Comparison of ENCODE assay signal across 2 cellular contexts in genomic region chr11:67994387-67994786, GRCh38. TPM values are rescaled to one million over a fixed set of nuclear protein-coding genes. Genes with fewer than 3 reads are reported as not detected.
"Had no signal": no experiment of that assay in that cellular context is flagged by ENCODE, and none has a peak within 500 bp of the region (broad histone marks: within the 10 kb centered on the region; RNA-seq: fewer than 3 reads in every experiment).

No MANE protein-coding gene starts in this region.

RNA-seq across cellular contexts. Expression of gene ALDH3B1, which starts 15.7 kb away (rescaled TPM):
- total RNA-seq: activated CD4-positive, alpha-beta memory T cell treated with anti-CD3 and anti-CD28 coated beads, Interleukin-2, amount 10 ng/mL, durations not matched to agents 7 days and 5 days; activated CD8-positive, alpha-beta memory T cell treated with anti-CD3 and anti-CD28 coated beads, Interleukin-2, amount 10 ng/mL, durations not matched to agents 7 days and 5 days had no signal
